Comparison of ENCODE assay signal across 1 cellular context in the genomic region with DNA sequence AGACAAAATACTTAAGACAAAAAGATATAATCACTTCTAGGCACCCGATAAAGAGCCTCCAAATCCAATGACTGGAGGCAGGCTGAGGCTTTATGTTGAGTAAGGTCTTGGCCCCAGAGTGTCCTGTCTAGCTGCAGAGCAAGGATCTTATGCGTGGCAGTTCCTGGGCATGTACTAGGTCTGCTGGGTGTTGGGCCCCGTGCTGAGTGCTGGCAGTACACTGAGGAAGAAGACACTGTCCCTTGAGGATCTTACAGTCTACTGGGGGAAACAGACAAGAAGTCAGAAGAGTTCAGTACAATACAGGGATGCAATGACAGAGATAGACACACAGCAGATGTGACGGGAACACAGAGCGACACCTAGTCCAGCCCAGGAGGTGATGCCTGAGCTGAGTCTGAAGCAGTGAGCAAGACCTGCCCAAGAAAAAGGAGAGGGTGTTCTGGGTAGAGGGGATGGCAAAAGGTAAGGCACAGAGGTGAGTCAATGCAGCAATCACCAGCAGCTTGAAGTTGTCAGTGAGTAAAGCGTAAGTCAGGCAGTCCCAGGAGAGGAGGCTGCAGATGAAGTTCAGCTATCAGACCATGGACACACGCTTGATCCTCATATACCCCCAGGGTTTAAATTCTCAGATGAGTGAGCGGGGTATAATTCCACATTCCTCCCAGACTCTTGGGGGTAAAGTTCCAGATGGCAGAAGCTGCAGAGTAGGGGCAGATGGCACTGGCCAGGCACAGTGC.
TF ChIP-seq lines count a peak whose summit lies in the region.

No MANE protein-coding gene starts in this region.

TF ChIP-seq in GM12878, 131 proteins besides CTCF, POLR2A, EP300 and RAD21:
- TF ChIP-seq CREB1 (IDR thresholded peaks at IDR 0.05; ENCODE audit: low read depth) (0 out of 2 replicates have a peak, but pooled peaks have one; percentile 17), RUNX3 (IDR thresholded peaks at IDR 0.05; ENCODE audit: low read length) (no peak), TCF3 (IDR thresholded peaks at IDR 0.05; ENCODE audit: borderline replicate concordance, insufficient read depth, low read depth, low read length) (0 out of 2 replicates have a peak, but pooled peaks have one; percentile 30)
